1 cellular context compared by ENCODE assay signal in the genomic region with DNA sequence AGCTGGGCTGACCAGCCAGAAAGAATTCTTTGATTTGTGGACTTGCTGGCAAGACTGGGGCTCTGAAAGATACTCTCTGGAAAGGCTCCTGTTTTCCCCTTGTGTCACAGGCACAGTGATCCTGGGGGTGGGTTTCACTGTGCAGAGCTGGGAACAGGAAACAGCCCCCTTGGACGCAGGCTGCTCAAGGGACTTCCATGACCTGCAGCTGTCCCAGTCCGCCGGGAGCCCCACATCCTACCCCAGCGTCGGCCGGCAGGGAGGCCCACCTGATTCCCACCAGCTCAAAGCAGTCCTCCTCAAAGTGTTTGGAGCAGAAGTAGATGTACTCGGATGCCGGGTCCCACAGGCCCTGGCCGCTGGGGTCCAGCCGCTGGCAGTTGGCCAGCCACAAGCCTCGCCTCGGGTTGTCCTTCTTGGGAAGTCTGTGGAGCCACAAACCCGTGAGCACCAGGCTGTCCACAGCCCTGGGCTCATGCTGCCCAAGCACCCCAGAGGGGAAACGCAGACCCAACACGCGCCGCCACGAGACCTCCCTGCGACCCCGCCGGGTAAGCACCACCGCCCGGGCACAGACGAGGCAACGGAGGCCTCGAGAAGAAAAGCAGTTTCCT.
TF ChIP-seq lines count a peak whose summit lies in the region.

No MANE protein-coding gene starts in this region.

TF ChIP-seq in GM12878, 131 proteins besides CTCF, POLR2A, EP300 and RAD21:
- TF ChIP-seq LARP7 (IDR thresholded peaks at IDR 0.05), result peak; percentile 7; the same call in 1 of the 2 replicates
- TF ChIP-seq, protein P1, sequence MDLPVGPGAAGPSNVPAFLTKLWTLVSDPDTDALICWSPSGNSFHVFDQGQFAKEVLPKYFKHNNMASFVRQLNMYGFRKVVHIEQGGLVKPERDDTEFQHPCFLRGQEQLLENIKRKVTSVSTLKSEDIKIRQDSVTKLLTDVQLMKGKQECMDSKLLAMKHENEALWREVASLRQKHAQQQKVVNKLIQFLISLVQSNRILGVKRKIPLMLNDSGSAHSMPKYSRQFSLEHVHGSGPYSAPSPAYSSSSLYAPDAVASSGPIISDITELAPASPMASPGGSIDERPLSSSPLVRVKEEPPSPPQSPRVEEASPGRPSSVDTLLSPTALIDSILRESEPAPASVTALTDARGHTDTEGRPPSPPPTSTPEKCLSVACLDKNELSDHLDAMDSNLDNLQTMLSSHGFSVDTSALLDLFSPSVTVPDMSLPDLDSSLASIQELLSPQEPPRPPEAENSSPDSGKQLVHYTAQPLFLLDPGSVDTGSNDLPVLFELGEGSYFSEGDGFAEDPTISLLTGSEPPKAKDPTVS (IDR thresholded peaks at IDR 0.05; ENCODE audit: low read depth, low read length), result no peak
